Comparison of ENCODE assay signal across 20 cellular contexts in the genomic region with DNA sequence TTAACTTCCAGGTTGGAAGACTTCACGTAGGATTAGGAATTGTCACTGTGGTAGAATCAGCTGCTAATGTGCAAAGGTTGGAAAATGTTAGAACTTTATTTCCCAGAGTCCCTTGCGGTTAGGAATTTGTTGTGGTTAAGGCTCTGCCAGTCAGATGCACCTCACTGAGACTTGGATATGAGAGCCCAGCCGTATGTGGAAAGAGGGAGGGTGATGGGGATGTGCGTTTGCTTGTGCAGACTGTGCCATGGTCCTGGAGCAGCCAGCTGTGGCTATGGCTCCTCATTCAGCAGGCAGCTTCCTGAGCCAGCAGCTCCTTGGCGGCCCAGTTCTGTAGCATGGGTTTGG. TPM values are rescaled to one million over a fixed set of nuclear protein-coding genes. Genes with fewer than 3 reads are reported as not detected.
DNase-seq lines count a peak whose midpoint lies in the region; ATAC-seq, FAIRE-seq and TF ChIP-seq lines count a peak whose summit lies in the region.
"Had no signal": no experiment of that assay in that cellular context is flagged by ENCODE, and none has a peak within 500 bp of the region (broad histone marks: within the 10 kb centered on the region; RNA-seq: fewer than 3 reads in every experiment).

No MANE protein-coding gene starts in this region.

- POLR2A ChIA-PET in activated CD4-positive, alpha-beta T cell treated with anti-CD3 and anti-CD28 coated beads for 36 hours (lab: Charles Lee), result no interaction called here

- WGBS in esophagus squamous epithelium, 2 donors, result 82% methylated on average over 5 of the region's 5 CpGs

- CTCF ChIA-PET in Calu3 (lab: Charles Lee), result no interaction called here
- CTCF ChIA-PET in activated CD4-positive, alpha-beta T cell treated with anti-CD3 and anti-CD28 coated beads for 36 hours (lab: Charles Lee), result interaction anchor here (0.6 to 12.5 kb wide), 5 partner anchors 8 to 67 kb away, joined by 3 to 98 read pairs (median 60); no protein-coding TSS in a partner anchor

- peak overlapping the region in 3 of 4 donors; percentile 21 to 43 (median 21) for H3K27ac ChIP-seq in esophagus squamous epithelium
- H3K27ac ChIP-seq: C4-2B had no signal

- no peak overlapping the region for H3K4me3 Mint-ChIP-seq in Calu3 (ENCODE audit: low read depth, unreplicated experiment)
- H3K4me3 Mint-ChIP-seq in activated CD4-positive, alpha-beta T cell treated with anti-CD3 and anti-CD28 coated beads for 36 hours, result no peak overlapping the region
- H3K4me3 Mint-ChIP-seq: stimulated activated effector memory CD8-positive, alpha-beta T cell treated with anti-CD3 and anti-CD28 coated beads, Interleukin-12 subunit alpha, Interleukin-12 subunit beta, amount 100 ng/mL, for 72 hours had no signal

- no peaks in the 10 kb centered on the region for H3K27me3 Mint-ChIP-seq in Calu3 (ENCODE audit: unreplicated experiment)
- H3K27me3 Mint-ChIP-seq in activated CD4-positive, alpha-beta T cell treated with anti-CD3 and anti-CD28 coated beads for 36 hours, result no peaks in the 10 kb centered on the region

- FAIRE-seq in RCC 7860 (lab: Jason Lieb, UNC), result peak; percentile 81
- FAIRE-seq: G401.6, GM18507 had no signal

- peaks cover 22 to 59% (median 47%) of the 10 kb centered on the region in 3 donors for H3K36me3 ChIP-seq in esophagus squamous epithelium

- no peaks in the 10 kb centered on the region for H3K9me3 ChIP-seq in esophagus squamous epithelium
- H3K9me3 ChIP-seq: adrenal gland had no signal

- H3K4me3 ChIP-seq in esophagus squamous epithelium (no peak overlapping the region), retinal pigment epithelial cell (ENCODE audit: low read length) (no peak overlapping the region)
- H3K4me3 ChIP-seq: adrenal gland had no signal

- no peaks in the 10 kb centered on the region for H3K9me3 Mint-ChIP-seq in Calu3 (ENCODE audit: low read depth, unreplicated experiment)
- no peaks in the 10 kb centered on the region for H3K9me3 Mint-ChIP-seq in activated CD4-positive, alpha-beta T cell treated with anti-CD3 and anti-CD28 coated beads for 36 hours (ENCODE audit: low read depth)
- H3K9me3 Mint-ChIP-seq: stimulated activated effector memory CD8-positive, alpha-beta T cell treated with anti-CD3 and anti-CD28 coated beads, Interleukin-12 subunit alpha, Interleukin-12 subunit beta, amount 100 ng/mL, for 72 hours had no signal

- H3K36me3 Mint-ChIP-seq in Calu3 (ENCODE audit: insufficient read depth, unreplicated experiment), result peaks cover 77% of the 10 kb centered on the region
- H3K36me3 Mint-ChIP-seq in activated CD4-positive, alpha-beta T cell treated with anti-CD3 and anti-CD28 coated beads for 36 hours (ENCODE audit: low read depth), result peaks cover 53% of the 10 kb centered on the region

- H3K27me3 ChIP-seq in esophagus squamous epithelium, result no peaks in the 10 kb centered on the region
- H3K27me3 ChIP-seq: adrenal gland had no signal

- no peak for DNase-seq in Calu3
- DNase-seq in RCC 7860 (ENCODE audit: low spot score), result peak; percentile 74
- no peak for DNase-seq in esophagus squamous epithelium (lab: John Stamatoyannopoulos, UW)
- peak; percentile 80 for DNase-seq in retinal pigment epithelial cell (ENCODE audit: low read depth)
- no peak for DNase-seq in activated CD4-positive, alpha-beta T cell treated with anti-CD3 and anti-CD28 coated beads for 36 hours
- DNase-seq in germinal center (ENCODE audit: low spot score), result no peak
- no peak for DNase-seq in hypothalamus (lab: John Stamatoyannopoulos, UW)
- DNase-seq: activated T-cell treated with anti-CD3 and anti-CD28 coated beads, Interleukin-2, amount 50 U/mL, for 1 hour; cortex of kidney; H7; midbrain; NCI-H2171 treated with DMSO at 0.1 percent for 48 hours; stimulated activated CD4-positive, alpha-beta T cell treated with anti-CD3 and anti-CD28 coated beads, Interleukin-2, amount 100 ng/mL, for 48 hours; T-helper 1 cell had no signal

- BruUV-seq in Calu3 (replicated peaks; lab: Mats Ljungman, UMichigan), result no TSS peak

- no peak for ATAC-seq in activated CD4-positive, alpha-beta T cell treated with anti-CD3 and anti-CD28 coated beads for 36 hours
- ATAC-seq in HG03095 (IDR thresholded peaks at IDR 0.05; ENCODE audit: unreplicated experiment), result no peak
- ATAC-seq: stimulated activated effector memory CD8-positive, alpha-beta T cell treated with anti-CD3 and anti-CD28 coated beads, Interleukin-12 subunit alpha, Interleukin-12 subunit beta, amount 100 ng/mL, for 72 hours had no signal

- TF ChIP-seq CTCF in Calu3 (IDR thresholded peaks at IDR 0.05; ENCODE audit: unreplicated experiment) (no peak), esophagus squamous epithelium (IDR thresholded peaks at IDR 0.05) (no peak), retinal pigment epithelial cell (conservative IDR thresholded peaks at IDR 0.05; ENCODE audit: low read depth, low read length) (no peak)

- no peak for TF ChIP-seq POLR2A in esophagus squamous epithelium (IDR thresholded peaks at IDR 0.05)

- intact Hi-C loops in Calu3 (cut with micrococcal nuclease; ENCODE audit: unreplicated experiment) (no loop called here), esophagus squamous epithelium (cut with DNase I) (no loop called here)
- intact Hi-C loops in activated CD4-positive, alpha-beta T cell treated with anti-CD3 and anti-CD28 coated beads for 36 hours (cut with DNase I, micrococcal nuclease), result no loop called here

- peaks cover 19 to 71% (median 25%) of the 10 kb centered on the region in 3 donors for H3K4me1 ChIP-seq in esophagus squamous epithelium

- peaks cover 69% of the 10 kb centered on the region for H3K4me1 Mint-ChIP-seq in Calu3 (ENCODE audit: low read depth, unreplicated experiment)
- H3K4me1 Mint-ChIP-seq in activated CD4-positive, alpha-beta T cell treated with anti-CD3 and anti-CD28 coated beads for 36 hours, result peaks cover 40% of the 10 kb centered on the region

- peak overlapping the region; percentile 75 for H3K27ac Mint-ChIP-seq in Calu3 (ENCODE audit: unreplicated experiment)
- H3K27ac Mint-ChIP-seq in activated CD4-positive, alpha-beta T cell treated with anti-CD3 and anti-CD28 coated beads for 36 hours, result no peak overlapping the region
- H3K27ac Mint-ChIP-seq: stimulated activated effector memory CD8-positive, alpha-beta T cell treated with anti-CD3 and anti-CD28 coated beads, Interleukin-12 subunit alpha, Interleukin-12 subunit beta, amount 100 ng/mL, for 72 hours had no signal

RNA-seq across cellular contexts. Expression of a gene that starts 12.5 kb away (rescaled TPM):
- total RNA-seq in Calu3 (2022), result 882 and 921 TPM in 2 replicates
- total RNA-seq in esophagus squamous epithelium, result 100 to 1,000 TPM; 301 to 611 (median 447) TPM
- total RNA-seq in activated CD4-positive, alpha-beta T cell treated with anti-CD3 and anti-CD28 coated beads for 36 hours, result 100 to 1,000 TPM; 230 to 246 TPM

RNA-seq across cellular contexts. Expression of a gene that starts 55.7 kb away (rescaled TPM):
- total RNA-seq in Calu3 (2022) (1,217 and 1,326 TPM in 2 replicates), esophagus squamous epithelium (1,000 to 10,000 TPM in 3 of 4 donors, 100 to 1,000 TPM in 1; 900 to 2,319 (median 1,590) TPM)
- total RNA-seq in activated CD4-positive, alpha-beta T cell treated with anti-CD3 and anti-CD28 coated beads for 36 hours, result 100 to 1,000 TPM; 264 to 361 TPM

Comparison
In these comparisons a context has a peak if more than half of its experiments do, and no peak if none do; other contexts are left out.
1. DNase-seq: peak in RCC 7860 (single experiment) and retinal pigment epithelial cell (single experiment); none in Calu3 (single experiment), esophagus squamous epithelium (single experiment), activated CD4-positive, alpha-beta T cell treated with anti-CD3 and anti-CD28 coated beads for 36 hours (single experiment), germinal center (single experiment) and hypothalamus (0 of 51).